ENCODE assay signal across 13 cellular contexts in genomic region chr5:168683247-168683926, GRCh38.
A peak's percentile ranks its signal among the peaks of the same experiment; 100 is the strongest.
DNase-seq lines count a peak whose midpoint lies in the region; ATAC-seq, FAIRE-seq and TF ChIP-seq lines count a peak whose summit lies in the region.
"Had no signal": no experiment of that assay in that cellular context is flagged by ENCODE, and none has a peak within 500 bp of the region (broad histone marks: within the 10 kb centered on the region; RNA-seq: fewer than 3 reads in every experiment).

No MANE protein-coding gene starts in this region.

- intact Hi-C loops in endothelial cell of umbilical vein (cut with micrococcal nuclease) (no loop called here), left lung (cut with DNase I) (no loop called here)

- H3K9me1 ChIP-seq in endothelial cell of umbilical vein (replicated peaks; ENCODE audit: control insufficient read depth, extremely low read depth, insufficient read depth, low read length): no peaks in the 10 kb centered on the region

- H3K36me3 Mint-ChIP-seq in activated CD8-positive, alpha-beta memory T cell treated with anti-CD3 and anti-CD28 coated beads, Interleukin-2, amount 10 ng/mL, durations not matched to agents 7 days and 5 days: no peaks in the 10 kb centered on the region

- H3K4me1 Mint-ChIP-seq in activated CD8-positive, alpha-beta memory T cell treated with anti-CD3 and anti-CD28 coated beads, Interleukin-2, amount 10 ng/mL, durations not matched to agents 7 days and 5 days: peaks cover 4% of the 10 kb centered on the region

- dilution Hi-C loops in endothelial cell of umbilical vein (cut with MboI; ENCODE audit: extremely low pct_ligation_motif_present, low sequenced_read_pairs): no loop called here

- no peaks in the 10 kb centered on the region for H3K27me3 Mint-ChIP-seq in activated CD8-positive, alpha-beta memory T cell treated with anti-CD3 and anti-CD28 coated beads, Interleukin-2, amount 10 ng/mL, durations not matched to agents 7 days and 5 days

- no peaks in the 10 kb centered on the region for H3K27me3 ChIP-seq in endothelial cell of umbilical vein (ENCODE audit: control insufficient read depth in 2 of 2, insufficient read depth in 2 of 2, low read length in 2 of 2)
- H3K27me3 ChIP-seq in left lung: no peaks in the 10 kb centered on the region

- TF ChIP-seq CTCF in endothelial cell of umbilical vein (IDR thresholded peaks at IDR 0.05; ENCODE audit: extremely low read depth in 1 of 2, insufficient read depth in 1 of 2, low read depth in 1 of 2, low read length in 2 of 2) (no peak), left lung (IDR thresholded peaks at IDR 0.05) (no peak)

- peak overlapping the region; percentile 24 for H2AFZ ChIP-seq in endothelial cell of umbilical vein (ENCODE audit: low read depth, low read length)

- H4K20me1 ChIP-seq in endothelial cell of umbilical vein (replicated peaks; ENCODE audit: control insufficient read depth, extremely low read depth, insufficient read depth, low read length): no peaks in the 10 kb centered on the region

- H3K4me1 ChIP-seq in endothelial cell of umbilical vein (ENCODE audit: control insufficient read depth, extremely low read depth, insufficient read depth, low read length): peaks cover 3% of the 10 kb centered on the region
- H3K4me1 ChIP-seq in left lung: no peaks in the 10 kb centered on the region

- H3K36me3 ChIP-seq in endothelial cell of umbilical vein (ENCODE audit: control insufficient read depth in 2 of 2, extremely low read depth in 1 of 2, insufficient read depth in 2 of 2, low read length in 2 of 2): no peaks in the 10 kb centered on the region
- no peaks in the 10 kb centered on the region for H3K36me3 ChIP-seq in left lung

- H3K4me2 ChIP-seq in endothelial cell of umbilical vein (ENCODE audit: insufficient read depth, low read length): no peak overlapping the region

- BruUV-seq in endothelial cell of umbilical vein (replicated peaks; lab: Mats Ljungman, UMichigan): no TSS peak

- H3K4me3 Mint-ChIP-seq in activated CD8-positive, alpha-beta memory T cell treated with anti-CD3 and anti-CD28 coated beads, Interleukin-2, amount 10 ng/mL, durations not matched to agents 7 days and 5 days: no peak overlapping the region

- H3K9me3 Mint-ChIP-seq in activated CD8-positive, alpha-beta memory T cell treated with anti-CD3 and anti-CD28 coated beads, Interleukin-2, amount 10 ng/mL, durations not matched to agents 7 days and 5 days (ENCODE audit: low read depth): no peaks in the 10 kb centered on the region

- H3K4me3 ChIP-seq in endothelial cell of umbilical vein (replicated peaks in 1 of 3; ENCODE audit: insufficient read depth in 1 of 3, low read depth in 1 of 3, low read length in 3 of 3) (no peak overlapping the region), left lung (no peak overlapping the region)
- H3K4me3 ChIP-seq: coronary artery had no signal

- no peak overlapping the region for H3K27ac Mint-ChIP-seq in activated CD8-positive, alpha-beta memory T cell treated with anti-CD3 and anti-CD28 coated beads, Interleukin-2, amount 10 ng/mL, durations not matched to agents 7 days and 5 days

- H3K9me3 ChIP-seq in endothelial cell of umbilical vein (replicated peaks; ENCODE audit: control insufficient read depth, insufficient read depth, low read length): no peaks in the 10 kb centered on the region
- no peaks in the 10 kb centered on the region for H3K9me3 ChIP-seq in left lung

- ATAC-seq in activated CD8-positive, alpha-beta memory T cell treated with anti-CD3 and anti-CD28 coated beads, Interleukin-2, amount 10 ng/mL, durations not matched to agents 7 days and 5 days: no peak
- ATAC-seq in left lung: no peak

- FAIRE-seq in endothelial cell of umbilical vein (lab: Jason Lieb, UNC): no peak
- FAIRE-seq: GM18507 had no signal

- no peak overlapping the region for H3K9ac ChIP-seq in endothelial cell of umbilical vein (replicated peaks; ENCODE audit: extremely low read depth, insufficient read depth, low read length)

- CTCF ChIA-PET in activated CD8-positive, alpha-beta memory T cell treated with anti-CD3 and anti-CD28 coated beads, Interleukin-2, amount 10 ng/mL, durations not matched to agents 7 days and 5 days (lab: Charles Lee): no interaction called here
- CTCF ChIA-PET in endothelial cell of umbilical vein (lab: Charles Lee): no interaction called here

- H3K27ac ChIP-seq in endothelial cell of umbilical vein (ENCODE audit: insufficient read depth, low read depth, low read length) (no peak overlapping the region), left lung (no peak overlapping the region)

- no peaks in the 10 kb centered on the region for H3K79me2 ChIP-seq in endothelial cell of umbilical vein (ENCODE audit: control insufficient read depth, insufficient read depth, low read length)

- POLR2A ChIA-PET in endothelial cell of umbilical vein (lab: Charles Lee): no interaction called here

- no peak for TF ChIP-seq POLR2A in endothelial cell of umbilical vein (IDR thresholded peaks at IDR 0.05; ENCODE audit: low read depth, low read length)

- DNase-seq in MV-4-11 (lab: John Stamatoyannopoulos, UW) (peak; percentile 12), endothelial cell of umbilical vein (ENCODE audit: low read depth, low spot score) (no peak), NCI-H2227 (lab: John Stamatoyannopoulos, UW; ENCODE audit: unreplicated experiment) (no peak), left lung (no peak), DMS153 treated with DMSO at 0.1 percent for 48 hours (lab: John Stamatoyannopoulos, UW; ENCODE audit: unreplicated experiment) (no peak), inferior parietal cortex (ENCODE audit: extremely low spot score) (no peak)
- DNase-seq in activated CD8-positive, alpha-beta memory T cell treated with anti-CD3 and anti-CD28 coated beads, Interleukin-2, amount 10 ng/mL, durations not matched to agents 7 days and 5 days: peak; percentile 46
- DNase-seq in stimulated activated CD8-positive, alpha-beta memory T cell treated with anti-CD3 and anti-CD28 coated beads, Interleukin-4, amount 100 ng/mL, for 48 hours: peak; percentile 54
- DNase-seq: Karpas-422, retina, Right ventricle myocardium superior had no signal

TF ChIP-seq in endothelial cell of umbilical vein, 7 proteins besides CTCF, POLR2A, EP300 and RAD21:
- TF ChIP-seq MYC (IDR thresholded peaks at IDR 0.05; ENCODE audit: low read depth, low read length) (no peak), JUN (IDR thresholded peaks at IDR 0.05; ENCODE audit: borderline replicate concordance, insufficient read depth, insufficient read length, low read depth) (no peak), EZH2 (IDR thresholded peaks at IDR 0.05; ENCODE audit: borderline replicate concordance, low read depth, low read length, severe bottlenecking) (no peak), GATA2 (IDR thresholded peaks at IDR 0.05; ENCODE audit: insufficient read depth, insufficient read length, low read depth, low read length) (no peak), MAX (IDR thresholded peaks at IDR 0.05; ENCODE audit: insufficient read depth, insufficient read length) (no peak), POLR2AphosphoS5 (IDR thresholded peaks at IDR 0.05; ENCODE audit: insufficient read depth, low read depth, low read length) (no peak), FOS (IDR thresholded peaks at IDR 0.05; ENCODE audit: borderline replicate concordance, insufficient read depth, low read length) (no peak)

Comparison
In these comparisons a context has a peak if more than half of its experiments do, and no peak if none do; other contexts are left out.
1. DNase-seq: peak in MV-4-11 (single experiment), activated CD8-positive, alpha-beta memory T cell treated with anti-CD3 and anti-CD28 coated beads, Interleukin-2, amount 10 ng/mL, durations not matched to agents 7 days and 5 days (single experiment) and stimulated activated CD8-positive, alpha-beta memory T cell treated with anti-CD3 and anti-CD28 coated beads, Interleukin-4, amount 100 ng/mL, for 48 hours (single experiment); none in endothelial cell of umbilical vein (single experiment), NCI-H2227 (single experiment), left lung (0 of 2), DMS153 treated with DMSO at 0.1 percent for 48 hours (single experiment) and inferior parietal cortex (single experiment).